Comparison of ENCODE assay signal across 9 cellular contexts in the genomic region with DNA sequence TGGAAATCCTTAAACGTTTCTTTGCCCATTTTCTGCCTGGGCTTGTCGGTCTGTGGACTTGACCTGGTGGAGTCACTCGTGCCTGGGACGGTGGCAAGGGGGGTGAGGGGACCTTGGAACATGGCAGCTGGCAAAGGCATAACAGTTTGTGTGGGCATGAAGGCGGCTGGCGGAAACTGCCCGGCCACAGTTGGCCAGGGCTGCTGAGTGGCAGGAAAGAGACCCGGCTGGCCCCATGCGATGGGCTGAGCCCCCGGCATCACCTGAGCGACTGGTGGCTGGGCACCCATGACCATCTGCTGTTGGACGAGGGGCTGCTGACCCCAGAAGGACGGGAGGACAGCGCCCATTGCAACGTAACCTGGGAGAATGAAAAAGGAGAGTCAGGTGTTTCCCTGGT. TPM values are rescaled to one million over a fixed set of nuclear protein-coding genes. Genes with fewer than 3 reads are reported as not detected.
"Had no signal": no experiment of that assay in that cellular context is flagged by ENCODE, and none has a peak within 500 bp of the region (broad histone marks: within the 10 kb centered on the region; RNA-seq: fewer than 3 reads in every experiment).

No MANE protein-coding gene starts in this region.

- H3K4me3 ChIP-seq: K562 had no signal

- DNase-seq: IMR-90, KBM-7, KG1 had no signal

- ATAC-seq: HepG2, K562 had no signal

- H3K27ac ChIP-seq: HL-60 had no signal

RNA-seq across cellular contexts. Expression of a gene that starts 49.3 kb away (rescaled TPM):
- total RNA-seq: HT-29, HT1080, IMR-90, K562 had no signal
- polyA plus RNA-seq: IgD-negative memory B cell, IMR-90, K562 had no signal
